ENCODE assay signal across 19 cellular contexts in the genomic region with DNA sequence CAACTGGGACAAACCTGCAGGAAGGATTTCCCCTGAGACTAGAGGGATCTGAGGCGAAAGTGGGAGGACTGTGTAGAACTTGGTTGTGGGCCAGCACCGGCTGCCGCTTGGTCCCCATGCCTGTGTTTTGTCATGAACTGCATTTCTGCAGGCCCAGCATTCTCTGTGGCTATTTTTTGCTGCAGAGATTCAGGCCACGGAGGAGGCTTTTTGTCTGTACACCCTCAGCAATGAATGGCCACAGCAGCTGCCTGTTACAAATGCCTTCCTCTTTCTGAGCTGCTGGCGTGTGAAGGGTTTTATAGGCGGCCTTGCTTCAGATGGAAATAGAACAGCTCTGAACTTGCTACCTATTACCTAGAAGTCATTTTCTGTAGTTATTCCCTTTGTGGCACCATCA.
A peak's percentile ranks its signal among the peaks of the same experiment; 100 is the strongest.
DNase-seq lines count a peak whose midpoint lies in the region; ATAC-seq, FAIRE-seq and TF ChIP-seq lines count a peak whose summit lies in the region.
"Had no signal": no experiment of that assay in that cellular context is flagged by ENCODE, and none has a peak within 500 bp of the region (broad histone marks: within the 10 kb centered on the region; RNA-seq: fewer than 3 reads in every experiment).

No MANE protein-coding gene starts in this region.

- H3K79me2 ChIP-seq in parathyroid adenoma, result no peaks in the 10 kb centered on the region

- no peak for TF ChIP-seq POLR2A in GM12891 (IDR thresholded peaks at IDR 0.05; ENCODE audit: low read depth, low read length)

- peak overlapping the region; percentile 59 for H2AFZ ChIP-seq in parathyroid adenoma

- POLR2A ChIA-PET in activated CD8-positive, alpha-beta T cell treated with anti-CD3 and anti-CD28 coated beads, Interleukin-2, amount 10 ng/mL, durations not matched to agents 7 days and 5 days (lab: Charles Lee), result no interaction called here

- no peak for ATAC-seq in GM21619 (IDR thresholded peaks at IDR 0.05; ENCODE audit: unreplicated experiment)
- ATAC-seq in activated CD8-positive, alpha-beta T cell treated with anti-CD3 and anti-CD28 coated beads, Interleukin-2, amount 10 ng/mL, durations not matched to agents 7 days and 5 days, result no peak

- H3K27me3 ChIP-seq in parathyroid adenoma (ENCODE audit: control insufficient read depth, insufficient read depth, low read length), result no peaks in the 10 kb centered on the region
- H3K27me3 ChIP-seq: uterus had no signal

- no peaks in the 10 kb centered on the region for H3K36me3 ChIP-seq in parathyroid adenoma (ENCODE audit: control insufficient read depth, insufficient read depth, low read length)
- H3K36me3 ChIP-seq: uterus had no signal

- H3K4me1 Mint-ChIP-seq in activated CD8-positive, alpha-beta T cell treated with anti-CD3 and anti-CD28 coated beads, Interleukin-2, amount 10 ng/mL, durations not matched to agents 7 days and 5 days (ENCODE audit: low read depth), result no peaks in the 10 kb centered on the region
- H3K4me1 Mint-ChIP-seq: mesothelial cell of epicardium had no signal

- H3K27ac Mint-ChIP-seq in activated CD8-positive, alpha-beta T cell treated with anti-CD3 and anti-CD28 coated beads, Interleukin-2, amount 10 ng/mL, durations not matched to agents 7 days and 5 days, result no peak overlapping the region
- H3K27ac Mint-ChIP-seq: HFFc6, mesothelial cell of epicardium had no signal

- no peak overlapping the region for H3K4me2 ChIP-seq in parathyroid adenoma (ENCODE audit: low read length)

- no peaks in the 10 kb centered on the region for H3K36me3 Mint-ChIP-seq in activated CD8-positive, alpha-beta T cell treated with anti-CD3 and anti-CD28 coated beads, Interleukin-2, amount 10 ng/mL, durations not matched to agents 7 days and 5 days (ENCODE audit: low read depth)
- H3K36me3 Mint-ChIP-seq: mesothelial cell of epicardium had no signal

- H3K9me3 ChIP-seq in parathyroid adenoma (ENCODE audit: control insufficient read depth, low read length), result no peaks in the 10 kb centered on the region
- H3K9me3 ChIP-seq: uterus had no signal

- TF ChIP-seq CTCF in parathyroid adenoma (IDR thresholded peaks at IDR 0.05), result no peak

- H3K27me3 Mint-ChIP-seq in activated CD8-positive, alpha-beta T cell treated with anti-CD3 and anti-CD28 coated beads, Interleukin-2, amount 10 ng/mL, durations not matched to agents 7 days and 5 days (ENCODE audit: low read depth), result no peaks in the 10 kb centered on the region

- H3K4me1 ChIP-seq in parathyroid adenoma, result peaks cover 26% of the 10 kb centered on the region
- H3K4me1 ChIP-seq: Caco-2, uterus had no signal

- CTCF ChIA-PET in activated CD8-positive, alpha-beta T cell treated with anti-CD3 and anti-CD28 coated beads, Interleukin-2, amount 10 ng/mL, durations not matched to agents 7 days and 5 days (lab: Charles Lee), result interaction anchor here (1.3 kb wide), 1 partner anchor 317 kb away, joined by 3 read pairs; no protein-coding TSS in a partner anchor

- DNase-seq in GM12891 (ENCODE audit: insufficient read length, low spot score) (no peak), NOMO-1 treated with dmso at 0.1 percent for 144 hours (lab: John Stamatoyannopoulos, UW; ENCODE audit: unreplicated experiment) (peak; percentile 8), hippocampal formation (lab: John Stamatoyannopoulos, UW) (peak; percentile 14 to 27), NCI-H1048 (lab: John Stamatoyannopoulos, UW) (no peak)
- DNase-seq in activated CD8-positive, alpha-beta T cell treated with anti-CD3 and anti-CD28 coated beads, Interleukin-2, amount 10 ng/mL, durations not matched to agents 7 days and 5 days, result no peak
- DNase-seq: activated naive CD4-positive, alpha-beta T cell treated with Interleukin-2 at 50 U/mL for 16 hours; Caco-2; EL; HFFc6; NCI-H146; NK-92 treated with Interleukin-12 subunit alpha and Interleukin-12 subunit beta, amount 100 ng/mL, for 24 hours; SW 1271; uterus had no signal

- H3K4me3 ChIP-seq in parathyroid adenoma (ENCODE audit: low read depth, low read length), result no peak overlapping the region
- H3K4me3 ChIP-seq: uterus had no signal

- H3K9ac ChIP-seq in parathyroid adenoma, result no peak overlapping the region

- H3K4me3 Mint-ChIP-seq in activated CD8-positive, alpha-beta T cell treated with anti-CD3 and anti-CD28 coated beads, Interleukin-2, amount 10 ng/mL, durations not matched to agents 7 days and 5 days, result no peak overlapping the region
- H3K4me3 Mint-ChIP-seq: HFFc6, mesothelial cell of epicardium had no signal

- no peak for FAIRE-seq in GM12891 (lab: Jason Lieb, UNC)
- FAIRE-seq: endometrium, keratinocyte had no signal

- H3K9me3 Mint-ChIP-seq in activated CD8-positive, alpha-beta T cell treated with anti-CD3 and anti-CD28 coated beads, Interleukin-2, amount 10 ng/mL, durations not matched to agents 7 days and 5 days (ENCODE audit: insufficient read depth), result no peaks in the 10 kb centered on the region
- H3K9me3 Mint-ChIP-seq: HFFc6, mesothelial cell of epicardium had no signal

- H3K27ac ChIP-seq in parathyroid adenoma, result peak overlapping the region; percentile 30
- H3K27ac ChIP-seq: RWPE1, uterus had no signal

TF ChIP-seq in GM12891, 5 proteins besides CTCF, POLR2A, EP300 and RAD21:
- TF ChIP-seq POLR2AphosphoS5 (IDR thresholded peaks at IDR 0.05; ENCODE audit: low read depth, low read length) (no peak), POU2F2 (IDR thresholded peaks at IDR 0.05; ENCODE audit: low read depth, low read length) (no peak), TAF1 (IDR thresholded peaks at IDR 0.05; ENCODE audit: low read depth, low read length) (no peak), SPI1 (IDR thresholded peaks at IDR 0.05; ENCODE audit: low read depth, low read length) (peak; percentile 33; the same call in 1 of the 2 replicates), PAX5 (IDR thresholded peaks at IDR 0.05; ENCODE audit: insufficient read depth, low read length, severe bottlenecking) (no peak)

Comparison
In these comparisons a context has a peak if more than half of its experiments do, and no peak if none do; other contexts are left out.
1. DNase-seq: peak in NOMO-1 treated with dmso at 0.1 percent for 144 hours (single experiment) and hippocampal formation (2 of 2); none in GM12891 (single experiment), activated CD8-positive, alpha-beta T cell treated with anti-CD3 and anti-CD28 coated beads, Interleukin-2, amount 10 ng/mL, durations not matched to agents 7 days and 5 days (single experiment) and NCI-H1048 (single experiment).